In genomic region chr17:73368085-73368631, GRCh38 we compare ENCODE assay signal across 23 cellular contexts.
"Had no signal": no experiment of that assay in that cellular context is flagged by ENCODE, and none has a peak within 500 bp of the region (broad histone marks: within the 10 kb centered on the region; RNA-seq: fewer than 3 reads in every experiment).

No MANE protein-coding gene starts in this region.

- H3K36me3 ChIP-seq: esophagus muscularis mucosa, gastroesophageal sphincter, lower lobe of right lung, prostate gland, right lobe of liver, tibial nerve, upper lobe of right lung had no signal

- H3K4me3 Mint-ChIP-seq: dendritic cell treated with granulocyte-macrophage colony-stimulating factor and Interleukin-4, amounts not matched to agents 40 ng/mL and 50 ng/mL, for 4 days; effector memory CD8-positive, alpha-beta T cell; memory B cell; mesothelial cell of epicardium; natural killer cell; stimulated activated effector memory CD8-positive, alpha-beta T cell treated with anti-CD3 and anti-CD28 coated beads, Interleukin-12 subunit alpha, Interleukin-12 subunit beta, amount 100 ng/mL, for 72 hours had no signal

- H3K27me3 Mint-ChIP-seq: memory B cell had no signal

- H3K9me3 ChIP-seq: esophagus muscularis mucosa, gastroesophageal sphincter, lower lobe of right lung, prostate gland, right lobe of liver, testis, tibial nerve, upper lobe of right lung had no signal

- H3K27me3 ChIP-seq: gastroesophageal sphincter, right lobe of liver, testis, tibial nerve, upper lobe of right lung had no signal

- ATAC-seq: effector memory CD8-positive, alpha-beta T cell; gastroesophageal sphincter; left lobe of liver; lower lobe of right lung; natural killer cell; stimulated activated effector memory CD8-positive, alpha-beta T cell treated with anti-CD3 and anti-CD28 coated beads, Interleukin-12 subunit alpha, Interleukin-12 subunit beta, amount 100 ng/mL, for 72 hours; stimulated activated naive CD8-positive, alpha-beta T cell treated with anti-CD3 and anti-CD28 coated beads, Interleukin-15, Interleukin-2, amounts not matched to agents 100 U/mL and 50 U/mL, for 24 hours; upper lobe of right lung had no signal

- H3K9ac ChIP-seq: parathyroid adenoma had no signal

- H2AFZ ChIP-seq: hepatocyte, parathyroid adenoma had no signal

- H3K27ac ChIP-seq: epithelial cell of prostate, esophagus muscularis mucosa, gastroesophageal sphincter, hepatocyte, lower lobe of right lung, parathyroid adenoma, prostate gland, right lobe of liver, upper lobe of right lung had no signal

- H3K27ac Mint-ChIP-seq: dendritic cell treated with granulocyte-macrophage colony-stimulating factor and Interleukin-4, amounts not matched to agents 40 ng/mL and 50 ng/mL, for 4 days; effector memory CD8-positive, alpha-beta T cell; memory B cell; mesothelial cell of epicardium; natural killer cell; stimulated activated effector memory CD8-positive, alpha-beta T cell treated with anti-CD3 and anti-CD28 coated beads, Interleukin-12 subunit alpha, Interleukin-12 subunit beta, amount 100 ng/mL, for 72 hours had no signal

- H3K4me3 ChIP-seq: esophagus muscularis mucosa, gastroesophageal sphincter, hepatocyte, lower lobe of right lung, prostate gland, right lobe of liver, testis, tibial nerve, upper lobe of right lung had no signal

- H3K4me1 Mint-ChIP-seq: natural killer cell; stimulated activated effector memory CD8-positive, alpha-beta T cell treated with anti-CD3 and anti-CD28 coated beads, Interleukin-12 subunit alpha, Interleukin-12 subunit beta, amount 100 ng/mL, for 72 hours had no signal

- H3K4me1 ChIP-seq: parathyroid adenoma, prostate gland, right lobe of liver, upper lobe of right lung had no signal

- H3K4me2 ChIP-seq: hepatocyte had no signal

- H3K9me3 Mint-ChIP-seq: dendritic cell treated with granulocyte-macrophage colony-stimulating factor and Interleukin-4, amounts not matched to agents 40 ng/mL and 50 ng/mL, for 4 days; effector memory CD8-positive, alpha-beta T cell; memory B cell; mesothelial cell of epicardium; natural killer cell; stimulated activated effector memory CD8-positive, alpha-beta T cell treated with anti-CD3 and anti-CD28 coated beads, Interleukin-12 subunit alpha, Interleukin-12 subunit beta, amount 100 ng/mL, for 72 hours had no signal

- DNase-seq: effector memory CD8-positive, alpha-beta T cell; foreskin fibroblast; kidney glomerular epithelial cell; lower lobe of right lung; natural killer cell; right lobe of liver; stimulated activated CD4-positive, alpha-beta T cell treated with anti-CD3 and anti-CD28 coated beads, Interleukin-4, amount 100 ng/mL, for 1 hour; stimulated activated CD8-positive, alpha-beta memory T cell treated with anti-CD3 and anti-CD28 coated beads, Interleukin-4, amount 100 ng/mL, for 48 hours; stimulated activated naive CD8-positive, alpha-beta T cell treated with anti-CD3 and anti-CD28 coated beads, Interleukin-15, Interleukin-2, amounts not matched to agents 100 U/mL and 50 U/mL, for 24 hours; upper lobe of right lung had no signal

- H3K36me3 Mint-ChIP-seq: memory B cell; mesothelial cell of epicardium; natural killer cell; stimulated activated effector memory CD8-positive, alpha-beta T cell treated with anti-CD3 and anti-CD28 coated beads, Interleukin-12 subunit alpha, Interleukin-12 subunit beta, amount 100 ng/mL, for 72 hours had no signal
